Comparison of ENCODE assay signal across 28 cellular contexts in the genomic region with DNA sequence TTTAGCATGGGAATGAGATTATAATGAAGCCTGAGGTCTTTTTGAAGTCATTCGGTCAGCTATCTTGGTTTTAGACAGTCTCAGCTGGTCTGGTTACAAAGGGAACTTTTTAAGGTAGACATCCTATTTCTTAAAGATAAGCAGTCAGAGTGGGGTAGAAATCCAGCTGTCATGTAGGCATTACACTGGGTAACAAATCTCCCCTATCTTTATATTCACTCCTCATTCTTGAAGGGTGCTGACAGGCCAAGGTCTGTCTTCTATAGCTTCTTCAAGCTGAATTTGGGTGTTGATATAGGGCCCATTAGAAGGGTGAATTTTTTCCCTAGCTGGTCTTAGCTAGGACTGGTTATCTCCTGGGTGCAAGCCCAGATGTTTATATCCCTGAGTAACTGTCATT.
"Had no signal": no experiment of that assay in that cellular context is flagged by ENCODE, and none has a peak within 500 bp of the region (broad histone marks: within the 10 kb centered on the region; RNA-seq: fewer than 3 reads in every experiment).

No MANE protein-coding gene starts in this region.

- H3K4me3 ChIP-seq: colonic mucosa, coronary artery, dorsolateral prefrontal cortex, esophagus muscularis mucosa, esophagus squamous epithelium, gastrocnemius medialis, gastroesophageal sphincter, heart left ventricle, heart right ventricle had no signal

- H3K36me3 ChIP-seq: colonic mucosa, esophagus muscularis mucosa, esophagus squamous epithelium, gastrocnemius medialis, gastroesophageal sphincter, heart left ventricle, heart right ventricle had no signal

- H3K27me3 ChIP-seq: colonic mucosa, esophagus muscularis mucosa, esophagus squamous epithelium, foreskin keratinocyte, gastrocnemius medialis had no signal

- FAIRE-seq: colon, endometrium, endothelial cell of umbilical vein, frontal cortex had no signal

- H3K9me3 ChIP-seq: esophagus muscularis mucosa, esophagus squamous epithelium, gastrocnemius medialis, gastroesophageal sphincter, heart left ventricle had no signal

- H3K27ac ChIP-seq: colonic mucosa, coronary artery, dorsolateral prefrontal cortex, epithelial cell of prostate, esophagus muscularis mucosa, esophagus squamous epithelium, foreskin keratinocyte, gastrocnemius medialis, gastroesophageal sphincter, heart left ventricle, heart right ventricle had no signal

- H3K4me1 ChIP-seq: colonic mucosa, esophagus muscularis mucosa, esophagus squamous epithelium, foreskin keratinocyte, gastrocnemius medialis, gastroesophageal sphincter, heart left ventricle, heart right ventricle had no signal

- ATAC-seq: effector memory CD8-positive, alpha-beta T cell; esophagus mucosa; foreskin keratinocyte; gastrocnemius medialis; gastroesophageal sphincter; heart left ventricle; heart right ventricle had no signal

- DNase-seq: colonic mucosa; cortex of kidney; dermis blood vessel endothelial cell; dorsolateral prefrontal cortex; effector CD4-positive, alpha-beta T cell; effector CD8-positive, alpha-beta T cell; effector memory CD4-positive, alpha-beta T cell; effector memory CD8-positive, alpha-beta T cell; endodermal cell; erythroblast; esophagus squamous epithelium; foreskin fibroblast; foreskin keratinocyte; foreskin melanocyte; gastrocnemius medialis; glutamatergic neuron; head of caudate nucleus; heart left ventricle; heart right ventricle had no signal
